In genomic region chr4:154559141-154559841, GRCh38 we compare ENCODE assay signal across 9 cellular contexts. TPM values are rescaled to one million over a fixed set of nuclear protein-coding genes. Genes with fewer than 3 reads are reported as not detected.
DNase-seq lines count a peak whose midpoint lies in the region; ATAC-seq and TF ChIP-seq lines count a peak whose summit lies in the region.
"Had no signal": no experiment of that assay in that cellular context is flagged by ENCODE, and none has a peak within 500 bp of the region (broad histone marks: within the 10 kb centered on the region; RNA-seq: fewer than 3 reads in every experiment).

No MANE protein-coding gene starts in this region.

- peak; percentile 24 for DNase-seq in AG08396 (ENCODE audit: low spot score)
- DNase-seq in GM12865 (ENCODE audit: low read depth), result peak; percentile 64
- DNase-seq in HEK293T (ENCODE audit: extremely low spot score), result peak; percentile 39
- peak; percentile 49 for DNase-seq in astrocyte of the cerebellum (ENCODE audit: low read depth)
- peak in 1 of 3 donors; percentile 65 for DNase-seq in right lobe of liver
- DNase-seq in G401 (ENCODE audit: low spot score), result no peak
- no peak for DNase-seq in activated CD8-positive, alpha-beta memory T cell treated with anti-CD3 and anti-CD28 coated beads for 24 hours

- WGBS in right lobe of liver (ENCODE audit: insufficient coverage, low coverage, low lambda C conversion rate, missing lambda C conversion rate), result 23% methylated on average over 4 of the region's 4 CpGs

- in situ Hi-C loops in astrocyte of the cerebellum (cut with HindIII; ENCODE audit: low sequenced_read_pairs), result no loop called here
- in situ Hi-C loops in G401 (cut with HindIII; ENCODE audit: low sequenced_read_pairs), result no loop called here

- TF ChIP-seq CTCF in GM12865 (IDR thresholded peaks at IDR 0.05; ENCODE audit: insufficient read depth, low read depth, low read length, missing control alignments) (peak; percentile 40), LNCAP (IDR thresholded peaks at IDR 0.05) (peak; percentile 61), astrocyte of the cerebellum (IDR thresholded peaks at IDR 0.05; ENCODE audit: low read depth, low read length, missing control alignments) (peak; percentile 62), right lobe of liver (IDR thresholded peaks at IDR 0.05) (peak; percentile 46 to 71 (median 65))

- intact Hi-C loops in right lobe of liver (cut with DNase I), result loop anchor here in 1 of 2 donors (5.0 kb wide), 1 partner anchor 63 kb away; no protein-coding TSS in a partner anchor

- no peaks in the 10 kb centered on the region for H3K27me3 ChIP-seq in right lobe of liver

- no peak overlapping the region for H3K4me3 ChIP-seq in GM12865 (ENCODE audit: low read depth, low read length)
- no peak overlapping the region for H3K4me3 ChIP-seq in astrocyte of the cerebellum (ENCODE audit: low read depth, low read length)
- H3K4me3 ChIP-seq in right lobe of liver, result peak overlapping the region in 2 of 3 donors; percentile 17 to 22

- TF ChIP-seq POLR2A in right lobe of liver (IDR thresholded peaks at IDR 0.05), result no peak

- CTCF ChIA-PET in HEK293T (lab: Yijun Ruan, JAX), result interaction anchor here (0.6 to 2.4 kb wide), 15 partner anchors 8 to 88 kb away, joined by 3 to 33 read pairs (median 5); partner anchors contain the start of genes FGG and PLRG1

- H3K9me3 ChIP-seq in right lobe of liver, result no peaks in the 10 kb centered on the region

- peak overlapping the region; percentile 45 to 91 (median 86) for H3K27ac ChIP-seq in right lobe of liver
- H3K27ac ChIP-seq: parathyroid adenoma had no signal

- peaks cover 0 to 7% (median 1%) of the 10 kb centered on the region in 4 donors for H3K4me1 ChIP-seq in right lobe of liver
- H3K4me1 ChIP-seq: parathyroid adenoma had no signal

- H3K36me3 ChIP-seq in right lobe of liver, result peaks cover 0 to 6% (median 0%) of the 10 kb centered on the region in 4 donors

- POLR2A ChIA-PET in HEK293T (lab: Yijun Ruan, JAX), result interaction anchor here (0.9 to 1.3 kb wide), 2 partner anchors 9 to 66 kb away, joined by 3 to 7 read pairs; partner anchors contain the start of gene PLRG1

- peak; percentile 46 to 82 (median 60) for ATAC-seq in right lobe of liver

TF ChIP-seq in HEK293T, 16 proteins besides CTCF, POLR2A, EP300 and RAD21:
- no peak for TF ChIP-seq ARNT (IDR thresholded peaks at IDR 0.05)
- no peak for TF ChIP-seq FOXK2 (IDR thresholded peaks at IDR 0.05)
- no peak for TF ChIP-seq SP1 (IDR thresholded peaks at IDR 0.05)
- TF ChIP-seq PKNOX1 (IDR thresholded peaks at IDR 0.05), result no peak
- no peak for TF ChIP-seq FOXM1 (IDR thresholded peaks at IDR 0.05; ENCODE audit: borderline replicate concordance)
- TF ChIP-seq BHLHE40 (IDR thresholded peaks at IDR 0.05; ENCODE audit: borderline replicate concordance), result no peak
- no peak for TF ChIP-seq FOXA1 (IDR thresholded peaks at IDR 0.05)

RNA-seq across cellular contexts. Expression of gene FGB, which starts 3.5 kb away (rescaled TPM):
- over 10,000 TPM in 5 of 6 experiments, 1,000 to 10,000 TPM in 1; 6,080 to 16,362 (median 11,864) TPM for total RNA-seq in right lobe of liver
- total RNA-seq in G401 (2014; rRNA removed; shearing (Covaris generic)), result not detected in 2 replicates

RNA-seq across cellular contexts. Expression of gene PLRG1, which starts 9.1 kb away (rescaled TPM):
- 10 to 100 TPM; 33.1 to 55.8 (median 39.2) TPM for total RNA-seq in right lobe of liver
- total RNA-seq in G401 (2014; rRNA removed; shearing (Covaris generic)), result 47.5 and 121 TPM in 2 replicates

RNA-seq across cellular contexts. Expression of gene FGA, which starts 31.3 kb away (rescaled TPM):
- total RNA-seq in right lobe of liver, result over 10,000 TPM in 5 of 6 experiments, 1,000 to 10,000 TPM in 1; 8,384 to 20,319 (median 15,496) TPM
- not detected in 2 replicates for total RNA-seq in G401 (2014; rRNA removed; shearing (Covaris generic))

RNA-seq across cellular contexts. Expression of gene FGG, which starts 53.2 kb away (rescaled TPM):
- over 10,000 TPM in 4 of 6 experiments, 1,000 to 10,000 TPM in 2; 5,578 to 14,578 (median 13,052) TPM for total RNA-seq in right lobe of liver
- total RNA-seq in G401 (2014; rRNA removed; shearing (Covaris generic)), result not detected in 2 replicates

Comparison
In these comparisons a context has a peak if more than half of its experiments do, and no peak if none do; other contexts are left out.
1. DNase-seq: peak in AG08396 (single experiment), GM12865 (single experiment), HEK293T (single experiment) and astrocyte of the cerebellum (single experiment); none in G401 (single experiment) and activated CD8-positive, alpha-beta memory T cell treated with anti-CD3 and anti-CD28 coated beads for 24 hours (single experiment).
2. H3K4me3 ChIP-seq: peak in right lobe of liver (2 of 3); none in GM12865 (single experiment) and astrocyte of the cerebellum (single experiment).
3. RNA of gene FGB, which starts 3.5 kb away (total RNA-seq): 6,080 to 16,362 TPM in right lobe of liver; not detected in G401; every median in the first group is over 1,000 times any median in the second.
4. RNA of gene FGA, which starts 31.3 kb away (total RNA-seq): 8,384 to 20,319 TPM in right lobe of liver; not detected in G401; every median in the first group is over 1,000 times any median in the second.
5. Peak in every context shown above with its lines, with median percentiles within 50 percentile points of each other: CTCF ChIP-seq.